26 cellular contexts compared by ENCODE assay signal in genomic region chr2:18230668-18231067, GRCh38.
"Had no signal": no experiment of that assay in that cellular context is flagged by ENCODE, and none has a peak within 500 bp of the region (broad histone marks: within the 10 kb centered on the region; RNA-seq: fewer than 3 reads in every experiment).

No MANE protein-coding gene starts in this region.

- ATAC-seq: stimulated activated effector memory CD8-positive, alpha-beta T cell treated with anti-CD3 and anti-CD28 coated beads, Interleukin-12 subunit alpha, Interleukin-12 subunit beta, amount 100 ng/mL, for 72 hours; stimulated activated memory B cell treated with anti-CD40 and anti-IgM and Interleukin-4, amounts not matched to agents 10 μg/mL and 1 μg/mL and 100 μg/mL, for 72 hours; stimulated activated naive B cell treated with anti-CD40 and anti-IgM and Interleukin-4, amounts not matched to agents 10 μg/mL and 1 μg/mL and 100 μg/mL, for 72 hours; stimulated activated naive CD8-positive, alpha-beta T cell treated with anti-CD3 and anti-CD28 coated beads, Interleukin-15, amount 100 ng/mL, for 72 hours; stimulated activated naive CD8-positive, alpha-beta T cell treated with anti-CD3 and anti-CD28 coated beads, Interleukin-15, Interleukin-2, amounts not matched to agents 100 U/mL and 50 U/mL, for 24 hours had no signal

- H3K27me3 ChIP-seq: stomach, suprapubic skin, testis, thyroid gland, tibial artery, tibial nerve, transverse colon, upper lobe of left lung, uterus, vagina had no signal

- H3K9me3 ChIP-seq: stomach, suprapubic skin, testis, thoracic aorta, thyroid gland, tibial artery, tibial nerve, transverse colon, upper lobe of left lung, uterus, vagina had no signal

- FAIRE-seq: urothelium cell line had no signal

- H3K4me1 ChIP-seq: stomach, suprapubic skin, testis, thyroid gland, tibial artery, tibial nerve, transverse colon, uterus, vagina had no signal

- H3K36me3 ChIP-seq: stomach, suprapubic skin, thoracic aorta, thyroid gland, tibial artery, tibial nerve, transverse colon, upper lobe of left lung, uterus, vagina had no signal

- H3K4me3 ChIP-seq: stomach, suprapubic skin, testis, thoracic aorta, thyroid gland, tibial artery, tibial nerve, transverse colon, upper lobe of left lung, uterus, vagina had no signal

- DNase-seq: stimulated activated CD4-positive, alpha-beta T cell treated with anti-CD3 and anti-CD28 coated beads, Interleukin-2, amount 100 ng/mL, for 48 hours; stimulated activated CD4-positive, alpha-beta T cell treated with anti-CD3 and anti-CD28 coated beads, Interleukin-4, amount 100 ng/mL, for 1 hour; stimulated activated CD4-positive, alpha-beta T cell treated with anti-CD3 and anti-CD28 coated beads, Interleukin-4, amount 100 ng/mL, for 24 hours; stimulated activated CD4-positive, alpha-beta T cell treated with anti-CD3 and anti-CD28 coated beads, Interleukin-4, amount 100 ng/mL, for 4 hours; stimulated activated CD8-positive, alpha-beta memory T cell treated with anti-CD3 and anti-CD28 coated beads, Interleukin-4, amount 100 ng/mL, for 48 hours; stimulated activated naive B cell treated with anti-CD40 and anti-IgM and Interleukin-4, amounts not matched to agents 10 μg/mL and 1 μg/mL and 100 μg/mL, for 72 hours; stimulated activated naive CD4-positive, alpha-beta T cell; stimulated activated naive CD4-positive, alpha-beta T cell treated with Interleukin-2 at 50 U/mL for 16 hours; stimulated activated naive CD8-positive, alpha-beta T cell treated with anti-CD3 and anti-CD28 coated beads, Interleukin-15, amount 100 ng/mL, for 72 hours; stimulated activated naive CD8-positive, alpha-beta T cell treated with anti-CD3 and anti-CD28 coated beads, Interleukin-15, Interleukin-2, amounts not matched to agents 100 U/mL and 50 U/mL, for 24 hours; stomach; substantia nigra; testis; thyroid gland; tibial artery; transverse colon; trophoblast cell; upper lobe of left lung; uterus had no signal

- H3K27ac ChIP-seq: stomach, suprapubic skin, testis, thoracic aorta, thyroid gland, tibial artery, tibial nerve, transverse colon, upper lobe of left lung, uterus, vagina had no signal
